In genomic region chr7:78523903-78524302, GRCh38 we compare ENCODE assay signal across 15 cellular contexts.
"Had no signal": no experiment of that assay in that cellular context is flagged by ENCODE, and none has a peak within 500 bp of the region (broad histone marks: within the 10 kb centered on the region; RNA-seq: fewer than 3 reads in every experiment).

No MANE protein-coding gene starts in this region.

- DNase-seq: activated CD4-positive, alpha-beta T cell treated with anti-CD3 and anti-CD28 coated beads, Interleukin-2, amount 10 ng/mL, durations not matched to agents 24 days and 14 days; activated CD4-positive, CD25-positive, alpha-beta regulatory T cell; activated CD8-positive, alpha-beta T cell treated with anti-CD3 and anti-CD28 coated beads for 36 hours; activated naive CD4-positive, alpha-beta T cell treated with Interleukin-2 at 50 U/mL for 16 hours; activated T-cell treated with anti-CD3 and anti-CD28 coated beads, Interleukin-2, amount 50 U/mL, for 1 hour; body of pancreas; caudate nucleus; endodermal cell; foreskin fibroblast; hippocampal formation; left lung had no signal

- H3K4me1 Mint-ChIP-seq: activated CD4-positive, alpha-beta T cell treated with anti-CD3 and anti-CD28 coated beads, Interleukin-2, amount 10 ng/mL, durations not matched to agents 24 days and 14 days; activated T-helper 17 cell treated with anti-CD3 and anti-CD28 coated beads, Interleukin-2, amount 50 U/mL, for 72 hours had no signal

- H3K27me3 Mint-ChIP-seq: activated CD4-positive, alpha-beta T cell treated with anti-CD3 and anti-CD28 coated beads, Interleukin-2, amount 10 ng/mL, durations not matched to agents 24 days and 14 days; activated CD8-positive, alpha-beta T cell treated with anti-CD3 and anti-CD28 coated beads for 36 hours; activated T-helper 17 cell treated with anti-CD3 and anti-CD28 coated beads, Interleukin-2, amount 50 U/mL, for 72 hours; stimulated activated naive CD8-positive, alpha-beta T cell treated with anti-CD3 and anti-CD28 coated beads, Interleukin-15, Interleukin-2, amounts not matched to agents 100 ng/mL and 50 ng/mL, for 24 hours had no signal

- H3K36me3 Mint-ChIP-seq: type B pancreatic cell had no signal

- H3K9me3 Mint-ChIP-seq: activated CD4-positive, alpha-beta T cell treated with anti-CD3 and anti-CD28 coated beads, Interleukin-2, amount 10 ng/mL, durations not matched to agents 24 days and 14 days; activated T-helper 17 cell treated with anti-CD3 and anti-CD28 coated beads, Interleukin-2, amount 50 U/mL, for 72 hours; endodermal cell; stimulated activated naive CD8-positive, alpha-beta T cell treated with anti-CD3 and anti-CD28 coated beads, Interleukin-15, Interleukin-2, amounts not matched to agents 100 ng/mL and 50 ng/mL, for 24 hours; T-helper 2 cell treated with Interferon-gamma antibody and Interleukin-4, amounts not matched to agents 5 μg/mL and 100 μg/mL, for 36 hours; type B pancreatic cell had no signal

- H3K4me3 Mint-ChIP-seq: activated CD4-positive, alpha-beta T cell treated with anti-CD3 and anti-CD28 coated beads, Interleukin-2, amount 10 ng/mL, durations not matched to agents 24 days and 14 days; activated CD8-positive, alpha-beta T cell treated with anti-CD3 and anti-CD28 coated beads for 36 hours; activated T-helper 17 cell treated with anti-CD3 and anti-CD28 coated beads, Interleukin-2, amount 50 U/mL, for 72 hours; endodermal cell; stimulated activated naive CD8-positive, alpha-beta T cell treated with anti-CD3 and anti-CD28 coated beads, Interleukin-15, Interleukin-2, amounts not matched to agents 100 ng/mL and 50 ng/mL, for 24 hours; T-helper 2 cell treated with Interferon-gamma antibody and Interleukin-4, amounts not matched to agents 5 μg/mL and 100 μg/mL, for 36 hours; type B pancreatic cell had no signal

- ATAC-seq: activated CD8-positive, alpha-beta T cell treated with anti-CD3 and anti-CD28 coated beads for 36 hours; activated T-helper 17 cell treated with anti-CD3 and anti-CD28 coated beads, Interleukin-2, amount 50 U/mL, for 72 hours; body of pancreas; left lung had no signal

- H3K27ac Mint-ChIP-seq: activated CD4-positive, alpha-beta T cell treated with anti-CD3 and anti-CD28 coated beads, Interleukin-2, amount 10 ng/mL, durations not matched to agents 24 days and 14 days; activated CD8-positive, alpha-beta T cell treated with anti-CD3 and anti-CD28 coated beads for 36 hours; activated T-helper 17 cell treated with anti-CD3 and anti-CD28 coated beads, Interleukin-2, amount 50 U/mL, for 72 hours; endodermal cell; stimulated activated naive CD8-positive, alpha-beta T cell treated with anti-CD3 and anti-CD28 coated beads, Interleukin-15, Interleukin-2, amounts not matched to agents 100 ng/mL and 50 ng/mL, for 24 hours; T-helper 2 cell treated with Interferon-gamma antibody and Interleukin-4, amounts not matched to agents 5 μg/mL and 100 μg/mL, for 36 hours; type B pancreatic cell had no signal
